1 cellular context compared by ENCODE assay signal in genomic region chr1:144494130-144494529, GRCh38.
A peak's percentile ranks its signal among the peaks of the same experiment; 100 is the strongest.
TF ChIP-seq lines count a peak whose summit lies in the region.
"Not testable (repeated sequence)": the region's sequence is repeated elsewhere in the genome, so short reads cannot be mapped to it uniquely, and the experiment has no call there.

No MANE protein-coding gene starts in this region.

TF ChIP-seq in K562, 482 proteins besides CTCF, POLR2A, EP300 and RAD21 (continued from another document):
- TF ChIP-seq MGA (IDR thresholded peaks at IDR 0.05) = peak; percentile 42
- TF ChIP-seq RBFOX2 (IDR thresholded peaks at IDR 0.05; ENCODE audit: low read depth, low read length) = peak; percentile 41; the same call in 1 of the 2 replicates
- TF ChIP-seq ARID1B (IDR thresholded peaks at IDR 0.05) = peak; percentile 38; the same call in 1 of the 2 replicates
- peak; percentile 80 for TF ChIP-seq ZSCAN32 (CRISPR knock-in tag; IDR thresholded peaks at IDR 0.05)
- peak; percentile 30; the same call in 1 of the 2 replicates for TF ChIP-seq L3MBTL2 (IDR thresholded peaks at IDR 0.05)
- peak; percentile 28; the same call in 1 of the 2 replicates for TF ChIP-seq MYC (IDR thresholded peaks at IDR 0.05; ENCODE audit: low read depth, low read length)
- TF ChIP-seq MYC (CRISPR knock-in tag; IDR thresholded peaks at IDR 0.05; ENCODE audit: borderline replicate concordance, low read depth) = not testable (repeated sequence)
